In genomic region chr10:103780242-103781149, GRCh38 we compare ENCODE assay signal across 25 cellular contexts.
DNase-seq lines count a peak whose midpoint lies in the region; ATAC-seq and TF ChIP-seq lines count a peak whose summit lies in the region.
"Had no signal": no experiment of that assay in that cellular context is flagged by ENCODE, and none has a peak within 500 bp of the region (broad histone marks: within the 10 kb centered on the region; RNA-seq: fewer than 3 reads in every experiment).

No MANE protein-coding gene starts in this region.

- no peak for DNase-seq in activated CD4-positive, alpha-beta memory T cell treated with anti-CD3 and anti-CD28 coated beads, Interleukin-2, amount 10 ng/mL, durations not matched to agents 7 days and 5 days
- DNase-seq in activated CD4-positive, alpha-beta memory T cell treated with anti-CD3 and anti-CD28 coated beads for 36 hours: no peak
- DNase-seq in colonic mucosa (no peak), mesendoderm (no peak), type B pancreatic cell (ENCODE audit: extremely low spot score, unreplicated experiment) (no peak), endodermal cell (no peak), activated gamma-delta T cell treated with Interleukin-2 at 50 U/mL for 16 hours (no peak)
- DNase-seq: activated CD4-positive, alpha-beta T cell treated with anti-CD3 and anti-CD28 coated beads, Interleukin-2, amount 50 U/mL, for 1 hour; activated T-cell treated with anti-CD3 and anti-CD28 coated beads, Interleukin-2, amount 50 U/mL, for 1 hour; C1 segment of cervical spinal cord; GF-D8; islet precursor cell; KG1; NCI-H1092 treated with DMSO at 0.1 percent for 48 hours; NCI-H748 treated with DMSO at 0.1 percent for 48 hours; occipital lobe; stimulated activated CD4-positive, alpha-beta T cell treated with anti-CD3 and anti-CD28 coated beads, Interleukin-4, amount 100 ng/mL, for 24 hours; stimulated activated CD8-positive, alpha-beta memory T cell treated with anti-CD3 and anti-CD28 coated beads, Interleukin-4, amount 100 ng/mL, for 48 hours had no signal

- no peak overlapping the region for H3K23ac ChIP-seq in mesendoderm (ENCODE audit: low read length)

- no peaks in the 10 kb centered on the region for H3K36me3 Mint-ChIP-seq in activated CD4-positive, alpha-beta memory T cell treated with anti-CD3 and anti-CD28 coated beads, Interleukin-2, amount 10 ng/mL, durations not matched to agents 7 days and 5 days (ENCODE audit: low read depth)
- H3K36me3 Mint-ChIP-seq in activated CD4-positive, alpha-beta memory T cell treated with anti-CD3 and anti-CD28 coated beads for 36 hours: no peaks in the 10 kb centered on the region
- peaks cover 9% of the 10 kb centered on the region for H3K36me3 Mint-ChIP-seq in type B pancreatic cell
- H3K36me3 Mint-ChIP-seq in endodermal cell (ENCODE audit: low read depth): peaks cover 1% of the 10 kb centered on the region
- H3K36me3 Mint-ChIP-seq: activated naive CD4-positive, alpha-beta T cell treated with anti-CD3 and anti-CD28 coated beads, Interleukin-2, amount 50 U/mL, for 72 hours; mesothelial cell of epicardium had no signal

- no peak for TF ChIP-seq CTCF in colonic mucosa (IDR thresholded peaks at IDR 0.05)
- no peak for TF ChIP-seq CTCF in type B pancreatic cell (conservative IDR thresholded peaks at IDR 0.05)
- no peak for TF ChIP-seq CTCF in endodermal cell (conservative IDR thresholded peaks at IDR 0.05)

- H3K79me1 ChIP-seq in mesendoderm (ENCODE audit: low read length): no peaks in the 10 kb centered on the region

- no peak overlapping the region for H2AK5ac ChIP-seq in mesendoderm (ENCODE audit: low read length)

- no peak overlapping the region for H2BK5ac ChIP-seq in mesendoderm (ENCODE audit: low read length)

- peak overlapping the region; percentile 8 for H3K56ac ChIP-seq in mesendoderm (ENCODE audit: low read length)

- H3K36me3 ChIP-seq in colonic mucosa (no peaks in the 10 kb centered on the region), mesendoderm (ENCODE audit: control insufficient read depth, insufficient read depth, low read length) (no peaks in the 10 kb centered on the region), endodermal cell (ENCODE audit: control insufficient read depth, insufficient read depth, low read length) (no peaks in the 10 kb centered on the region)
- H3K36me3 ChIP-seq: Peyer's patch had no signal

- no peak overlapping the region for H3K4ac ChIP-seq in mesendoderm (ENCODE audit: low read depth, low read length)

- no peak overlapping the region for H4K8ac ChIP-seq in mesendoderm (ENCODE audit: low read depth, low read length)

- H3K4me3 ChIP-seq in colonic mucosa (no peak overlapping the region), mesendoderm (ENCODE audit: low read length) (no peak overlapping the region), endodermal cell (ENCODE audit: low read length) (no peak overlapping the region)
- H3K4me3 ChIP-seq: Peyer's patch had no signal

- no peak overlapping the region for H2BK15ac ChIP-seq in mesendoderm (replicated peaks; ENCODE audit: low read depth)

- H3K4me1 ChIP-seq in colonic mucosa (peaks cover 20% of the 10 kb centered on the region), mesendoderm (ENCODE audit: control insufficient read depth, low read depth, low read length) (no peaks in the 10 kb centered on the region), endodermal cell (ENCODE audit: control insufficient read depth, insufficient read depth, low read length) (no peaks in the 10 kb centered on the region)

- H3K9me3 ChIP-seq in colonic mucosa (no peaks in the 10 kb centered on the region), endodermal cell (ENCODE audit: control insufficient read depth, low read length) (no peaks in the 10 kb centered on the region)
- H3K9me3 ChIP-seq: Peyer's patch had no signal

- H3K9ac ChIP-seq in colonic mucosa (ENCODE audit: low read depth in 2 of 2, low read length in 2 of 2) (peak overlapping the region in 1 of 2 donors; percentile 38), mesendoderm (ENCODE audit: low read length) (no peak overlapping the region), endodermal cell (ENCODE audit: extremely low read depth, low read length, poor library complexity, severe bottlenecking) (no peak overlapping the region)

- no peak overlapping the region for H4K5ac ChIP-seq in mesendoderm (ENCODE audit: low read length)

- no peak overlapping the region for H2BK120ac ChIP-seq in mesendoderm (ENCODE audit: low read depth, low read length)

- ATAC-seq in HG02763 (IDR thresholded peaks at IDR 0.05; ENCODE audit: unreplicated experiment): no peak

- H3K4me3 Mint-ChIP-seq in activated CD4-positive, alpha-beta memory T cell treated with anti-CD3 and anti-CD28 coated beads, Interleukin-2, amount 10 ng/mL, durations not matched to agents 7 days and 5 days: no peak overlapping the region
- no peak overlapping the region for H3K4me3 Mint-ChIP-seq in activated CD4-positive, alpha-beta memory T cell treated with anti-CD3 and anti-CD28 coated beads for 36 hours
- H3K4me3 Mint-ChIP-seq in type B pancreatic cell (no peak overlapping the region), endodermal cell (no peak overlapping the region)
- H3K4me3 Mint-ChIP-seq: dendritic cell treated with granulocyte-macrophage colony-stimulating factor and Interleukin-4, amounts not matched to agents 40 ng/mL and 50 ng/mL, for 4 days; mesothelial cell of epicardium had no signal

- no peaks in the 10 kb centered on the region for H3K27me3 ChIP-seq in colonic mucosa
- H3K27me3 ChIP-seq in mesendoderm (ENCODE audit: insufficient read depth, low read length, poor library complexity): no peaks in the 10 kb centered on the region
- no peaks in the 10 kb centered on the region for H3K27me3 ChIP-seq in endodermal cell (ENCODE audit: control insufficient read depth, insufficient read depth, low read length, poor library complexity, severe bottlenecking)
- H3K27me3 ChIP-seq: Peyer's patch had no signal

- WGBS in mesendoderm (ENCODE audit: extremely low coverage, insufficient coverage, low lambda C conversion rate): no CpG with 5 or more reads among the region's 8 CpGs
- WGBS in endodermal cell (ENCODE audit: insufficient coverage in 1 of 2, insufficient read length in 1 of 2), 2 experiments: 94 to 97% methylated on average over 7 to 8 of the region's 8 CpGs

- peaks cover 29% of the 10 kb centered on the region for H3K4me1 Mint-ChIP-seq in activated CD4-positive, alpha-beta memory T cell treated with anti-CD3 and anti-CD28 coated beads, Interleukin-2, amount 10 ng/mL, durations not matched to agents 7 days and 5 days
- H3K4me1 Mint-ChIP-seq in activated CD4-positive, alpha-beta memory T cell treated with anti-CD3 and anti-CD28 coated beads for 36 hours (ENCODE audit: low read depth): peaks cover 16% of the 10 kb centered on the region
- H3K4me1 Mint-ChIP-seq in type B pancreatic cell (ENCODE audit: unreplicated experiment) (peaks cover 18% of the 10 kb centered on the region), endodermal cell (peaks cover 39% of the 10 kb centered on the region)
- H3K4me1 Mint-ChIP-seq: mesothelial cell of epicardium had no signal

- POLR2A ChIA-PET in activated CD4-positive, alpha-beta memory T cell treated with anti-CD3 and anti-CD28 coated beads, Interleukin-2, amount 10 ng/mL, durations not matched to agents 7 days and 5 days (lab: Charles Lee): interaction anchor here (1.0 to 2.5 kb wide), 13 partner anchors 9 to 69 kb away, joined by 3 to 36 read pairs (median 4); no protein-coding TSS in a partner anchor
- POLR2A ChIA-PET in activated CD4-positive, alpha-beta memory T cell treated with anti-CD3 and anti-CD28 coated beads for 36 hours (lab: Charles Lee): no interaction called here

- CTCF ChIA-PET in activated CD4-positive, alpha-beta memory T cell treated with anti-CD3 and anti-CD28 coated beads, Interleukin-2, amount 10 ng/mL, durations not matched to agents 7 days and 5 days (lab: Charles Lee): interaction anchor here (0.9 to 3.1 kb wide), 19 partner anchors 8 to 89 kb away, joined by 3 to 38 read pairs (median 16); no protein-coding TSS in a partner anchor
- CTCF ChIA-PET in activated CD4-positive, alpha-beta memory T cell treated with anti-CD3 and anti-CD28 coated beads for 36 hours (lab: Charles Lee): interaction anchor here (1.0 to 2.4 kb wide), 5 partner anchors 22 to 78 kb away, joined by 3 to 17 read pairs (median 4); no protein-coding TSS in a partner anchor

- no peak overlapping the region for H3K4me2 ChIP-seq in mesendoderm (ENCODE audit: low read length)

- H3K18ac ChIP-seq in mesendoderm (ENCODE audit: low read length): no peak overlapping the region

- peak overlapping the region; percentile 62 for H3K27ac ChIP-seq in colonic mucosa
- H3K27ac ChIP-seq in mesendoderm (ENCODE audit: low read depth, low read length): no peak overlapping the region
- H3K27ac ChIP-seq in endodermal cell (ENCODE audit: low read depth, low read length): no peak overlapping the region
- H3K27ac ChIP-seq: 22Rv1, HL-60 had no signal

- peak overlapping the region; percentile 73 for H3K27ac Mint-ChIP-seq in activated CD4-positive, alpha-beta memory T cell treated with anti-CD3 and anti-CD28 coated beads, Interleukin-2, amount 10 ng/mL, durations not matched to agents 7 days and 5 days
- H3K27ac Mint-ChIP-seq in activated CD4-positive, alpha-beta memory T cell treated with anti-CD3 and anti-CD28 coated beads for 36 hours: no peak overlapping the region
- peak overlapping the region; percentile 90 for H3K27ac Mint-ChIP-seq in type B pancreatic cell
- H3K27ac Mint-ChIP-seq in endodermal cell: no peak overlapping the region
- H3K27ac Mint-ChIP-seq: dendritic cell treated with granulocyte-macrophage colony-stimulating factor and Interleukin-4, amounts not matched to agents 40 ng/mL and 50 ng/mL, for 4 days; mesothelial cell of epicardium had no signal

- H3K9me3 Mint-ChIP-seq in activated CD4-positive, alpha-beta memory T cell treated with anti-CD3 and anti-CD28 coated beads, Interleukin-2, amount 10 ng/mL, durations not matched to agents 7 days and 5 days: no peaks in the 10 kb centered on the region
- H3K9me3 Mint-ChIP-seq in activated CD4-positive, alpha-beta memory T cell treated with anti-CD3 and anti-CD28 coated beads for 36 hours: no peaks in the 10 kb centered on the region
- no peaks in the 10 kb centered on the region for H3K9me3 Mint-ChIP-seq in type B pancreatic cell
- no peaks in the 10 kb centered on the region for H3K9me3 Mint-ChIP-seq in endodermal cell
- H3K9me3 Mint-ChIP-seq: activated naive CD4-positive, alpha-beta T cell treated with anti-CD3 and anti-CD28 coated beads, Interleukin-2, amount 50 U/mL, for 72 hours; dendritic cell treated with granulocyte-macrophage colony-stimulating factor and Interleukin-4, amounts not matched to agents 40 ng/mL and 50 ng/mL, for 4 days; mesothelial cell of epicardium had no signal

- H3K27me3 Mint-ChIP-seq in activated CD4-positive, alpha-beta memory T cell treated with anti-CD3 and anti-CD28 coated beads, Interleukin-2, amount 10 ng/mL, durations not matched to agents 7 days and 5 days: peaks cover 10% of the 10 kb centered on the region
- H3K27me3 Mint-ChIP-seq in activated CD4-positive, alpha-beta memory T cell treated with anti-CD3 and anti-CD28 coated beads for 36 hours: peaks cover 5% of the 10 kb centered on the region
- H3K27me3 Mint-ChIP-seq in type B pancreatic cell: no peaks in the 10 kb centered on the region
- no peaks in the 10 kb centered on the region for H3K27me3 Mint-ChIP-seq in endodermal cell (ENCODE audit: insufficient read depth)

- intact Hi-C loops in activated CD4-positive, alpha-beta memory T cell treated with anti-CD3 and anti-CD28 coated beads for 36 hours (cut with micrococcal nuclease): loop anchor here (5.0 kb wide), 1 partner anchor 33 kb away; no protein-coding TSS in a partner anchor
- intact Hi-C loops in colonic mucosa (cut with DNase I): loop anchor here (10.0 kb wide), 1 partner anchor 74 kb away; the partner anchor contains the start of gene SH3PXD2A

- H3K79me2 ChIP-seq in mesendoderm (ENCODE audit: control insufficient read depth, insufficient read depth, low read length): no peaks in the 10 kb centered on the region

Comparison
In these comparisons a context has a peak if more than half of its experiments do, and no peak if none do; other contexts are left out.
1. H3K27ac Mint-ChIP-seq: peak in activated CD4-positive, alpha-beta memory T cell treated with anti-CD3 and anti-CD28 coated beads, Interleukin-2, amount 10 ng/mL, durations not matched to agents 7 days and 5 days (single experiment) and type B pancreatic cell (single experiment); none in activated CD4-positive, alpha-beta memory T cell treated with anti-CD3 and anti-CD28 coated beads for 36 hours (single experiment) and endodermal cell (single experiment).